ENCODE assay signal across 11 cellular contexts in genomic region chr13:48318714-48319457, GRCh38. TPM values are rescaled to one million over a fixed set of nuclear protein-coding genes. Genes with fewer than 3 reads are reported as not detected.
DNase-seq lines count a peak whose midpoint lies in the region; ATAC-seq and TF ChIP-seq lines count a peak whose summit lies in the region.
"Had no signal": no experiment of that assay in that cellular context is flagged by ENCODE, and none has a peak within 500 bp of the region (broad histone marks: within the 10 kb centered on the region; RNA-seq: fewer than 3 reads in every experiment).

No MANE protein-coding gene starts in this region.

- H3K36me3 ChIP-seq in lung (ENCODE audit: control insufficient read depth in 2 of 2, insufficient read depth in 2 of 2, low read length in 2 of 2): peaks cover 0 to 23% of the 10 kb centered on the region in 2 donors
- H3K36me3 ChIP-seq in thymus (ENCODE audit: control insufficient read depth, insufficient read depth): peaks cover 46% of the 10 kb centered on the region
- H3K36me3 ChIP-seq in MG63: peaks cover 44% of the 10 kb centered on the region

- H3K27me3 Mint-ChIP-seq in activated CD4-positive, alpha-beta T cell treated with anti-CD3 and anti-CD28 coated beads, Interleukin-2, amount 10 ng/mL, durations not matched to agents 24 days and 14 days: peaks cover 4% of the 10 kb centered on the region

- H3K4me3 ChIP-seq in lung (no peak overlapping the region), thymus (ENCODE audit: low read length) (peak overlapping the region; percentile 32), MG63 (no peak overlapping the region)
- H3K4me3 ChIP-seq: A549, HAP-1 had no signal

- no peak overlapping the region for H3K27ac ChIP-seq in lung (ENCODE audit: low read depth in 1 of 2, low read length in 1 of 2)
- no peak overlapping the region for H3K27ac ChIP-seq in thymus (ENCODE audit: low read depth)
- H3K27ac ChIP-seq: A549 had no signal

- H3K27ac Mint-ChIP-seq in activated CD4-positive, alpha-beta T cell treated with anti-CD3 and anti-CD28 coated beads, Interleukin-2, amount 10 ng/mL, durations not matched to agents 24 days and 14 days: no peak overlapping the region

- 65 to 71% methylated on average over 48 of the region's 48 CpGs for WGBS in lung, 2 donors
- 53% methylated on average over 48 of the region's 48 CpGs for WGBS in thymus

- intact Hi-C loops in activated CD4-positive, alpha-beta T cell treated with anti-CD3 and anti-CD28 coated beads, Interleukin-2, amount 10 ng/mL, durations not matched to agents 24 days and 14 days (cut with micrococcal nuclease): no loop called here

- H3K9me3 Mint-ChIP-seq in activated CD4-positive, alpha-beta T cell treated with anti-CD3 and anti-CD28 coated beads, Interleukin-2, amount 10 ng/mL, durations not matched to agents 24 days and 14 days: peaks cover 13% of the 10 kb centered on the region

- peaks cover 58% of the 10 kb centered on the region for H3K36me3 Mint-ChIP-seq in activated CD4-positive, alpha-beta T cell treated with anti-CD3 and anti-CD28 coated beads, Interleukin-2, amount 10 ng/mL, durations not matched to agents 24 days and 14 days (ENCODE audit: low read depth)

- peak overlapping the region; percentile 65 for H3K4me3 Mint-ChIP-seq in activated CD4-positive, alpha-beta T cell treated with anti-CD3 and anti-CD28 coated beads, Interleukin-2, amount 10 ng/mL, durations not matched to agents 24 days and 14 days

- DNase-seq in activated CD4-positive, alpha-beta T cell treated with anti-CD3 and anti-CD28 coated beads, Interleukin-2, amount 10 ng/mL, durations not matched to agents 24 days and 14 days: no peak
- no peak for DNase-seq in activated CD4-positive, alpha-beta T cell treated with anti-CD3 and anti-CD28 coated beads, Interleukin-2, amount 50 U/mL, for 4 hours
- peak; percentile 3 for DNase-seq in astrocyte of the hippocampus (ENCODE audit: low read depth, low spot score)
- no peak for DNase-seq in lung (ENCODE audit: low spot score)
- DNase-seq in epidermal melanocyte (ENCODE audit: insufficient read length, low spot score): no peak
- no peak for DNase-seq in effector CD8-positive, alpha-beta T cell (lab: John Stamatoyannopoulos, UW)
- no peak for DNase-seq in MG63
- DNase-seq: NCI-H524 treated with DMSO at 0.1 percent for 48 hours had no signal

- peaks cover 0 to 6% of the 10 kb centered on the region in 2 donors for H3K9me3 ChIP-seq in lung (ENCODE audit: control insufficient read depth in 2 of 2, insufficient read depth in 1 of 2, low read length in 1 of 2)
- peaks cover 7% of the 10 kb centered on the region for H3K9me3 ChIP-seq in thymus (ENCODE audit: control insufficient read depth)
- H3K9me3 ChIP-seq in MG63: 0 out of 2 replicates have a peak, but pooled peaks cover 3% of the 10 kb centered on the region

- ATAC-seq in lung (ENCODE audit: insufficient read depth, low FRiP score): peak; percentile 38
- ATAC-seq: A549 had no signal

- H3K4me1 Mint-ChIP-seq in activated CD4-positive, alpha-beta T cell treated with anti-CD3 and anti-CD28 coated beads, Interleukin-2, amount 10 ng/mL, durations not matched to agents 24 days and 14 days: peaks cover 23% of the 10 kb centered on the region

- no peak for TF ChIP-seq CTCF in lung (IDR thresholded peaks at IDR 0.05; ENCODE audit: control extremely low read depth, extremely low read depth)

- H3K4me1 ChIP-seq in lung (ENCODE audit: control insufficient read depth in 2 of 2, insufficient read depth in 2 of 2, low read length in 2 of 2): peaks cover 0 to 11% of the 10 kb centered on the region in 2 donors
- H3K4me1 ChIP-seq in thymus (ENCODE audit: control insufficient read depth, insufficient read depth, low read length): peaks cover 6% of the 10 kb centered on the region
- H3K4me1 ChIP-seq: A549, HAP-1 had no signal

- H3K27me3 ChIP-seq in lung (ENCODE audit: control insufficient read depth, insufficient read depth): no peaks in the 10 kb centered on the region
- no peaks in the 10 kb centered on the region for H3K27me3 ChIP-seq in thymus (ENCODE audit: control insufficient read depth, insufficient read depth)
- H3K27me3 ChIP-seq in MG63: no peaks in the 10 kb centered on the region

RNA-seq across cellular contexts. Expression of gene RB1, which starts 15.3 kb away (rescaled TPM):
- total RNA-seq in activated CD4-positive, alpha-beta T cell treated with anti-CD3 and anti-CD28 coated beads, Interleukin-2, amount 10 ng/mL, durations not matched to agents 24 days and 14 days: 27.3 and 29.0 TPM in 2 replicates
- total RNA-seq in lung: 10 to 100 TPM; 31.5 to 69.9 TPM
- polyA plus RNA-seq in lung (10 to 100 TPM in 1 of 2 donors, 1 to 10 TPM in 1; 10.0 to 20.6 TPM), thymus (30.2 TPM)
- 27.0 and 32.4 TPM in 2 replicates for total RNA-seq in MG63 (2014; rRNA removed; shearing (Covaris generic); ENCODE audit: low replicate concordance)
